23 cellular contexts compared by ENCODE assay signal in the genomic region with DNA sequence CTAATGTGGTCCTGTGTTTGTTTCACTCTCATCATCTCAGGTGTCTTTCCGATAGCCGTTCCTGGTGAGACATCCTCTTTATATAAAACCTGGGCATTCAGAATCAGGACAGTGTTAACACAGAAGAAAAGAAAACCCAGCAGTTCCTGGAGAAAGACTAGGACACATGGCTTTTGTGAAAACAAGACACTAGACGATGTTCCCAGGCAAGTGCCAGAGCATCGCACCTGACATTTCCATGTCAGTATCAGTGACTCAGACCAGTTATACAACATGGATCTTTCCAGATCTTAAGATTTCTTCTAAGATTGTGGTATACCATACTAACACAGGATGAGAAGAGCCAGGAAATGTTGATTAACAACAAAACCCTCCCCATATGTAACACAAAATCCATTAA.
"Had no signal": no experiment of that assay in that cellular context is flagged by ENCODE, and none has a peak within 500 bp of the region (broad histone marks: within the 10 kb centered on the region; RNA-seq: fewer than 3 reads in every experiment).

No MANE protein-coding gene starts in this region.

- DNase-seq: colonic mucosa; cortex of kidney; dermis blood vessel endothelial cell; dorsolateral prefrontal cortex; effector CD4-positive, alpha-beta T cell; effector CD8-positive, alpha-beta T cell; effector memory CD4-positive, alpha-beta T cell; effector memory CD8-positive, alpha-beta T cell; endodermal cell; erythroblast; esophagus squamous epithelium; foreskin fibroblast; foreskin melanocyte; glutamatergic neuron; head of caudate nucleus; heart left ventricle; heart right ventricle had no signal

- H3K27ac ChIP-seq: colonic mucosa, coronary artery, dorsolateral prefrontal cortex, epithelial cell of prostate, esophagus muscularis mucosa, esophagus squamous epithelium, gastroesophageal sphincter, heart left ventricle, heart right ventricle had no signal

- H3K9me3 ChIP-seq: colonic mucosa, esophagus muscularis mucosa, esophagus squamous epithelium, gastroesophageal sphincter, heart left ventricle, heart right ventricle had no signal

- H3K4me1 ChIP-seq: colonic mucosa, esophagus muscularis mucosa, gastroesophageal sphincter, heart left ventricle, heart right ventricle had no signal

- H3K4me3 Mint-ChIP-seq: dendritic cell treated with granulocyte-macrophage colony-stimulating factor and Interleukin-4, amounts not matched to agents 40 ng/mL and 50 ng/mL, for 4 days; effector memory CD8-positive, alpha-beta T cell; endodermal cell had no signal

- H3K27me3 Mint-ChIP-seq: dendritic cell treated with granulocyte-macrophage colony-stimulating factor and Interleukin-4, amounts not matched to agents 40 ng/mL and 50 ng/mL, for 4 days; effector memory CD8-positive, alpha-beta T cell had no signal

- H3K4me3 ChIP-seq: colonic mucosa, coronary artery, dorsolateral prefrontal cortex, esophagus muscularis mucosa, esophagus squamous epithelium, gastroesophageal sphincter, heart left ventricle, heart right ventricle had no signal

- H3K27me3 ChIP-seq: colonic mucosa, dorsolateral prefrontal cortex, esophagus muscularis mucosa, esophagus squamous epithelium, gastroesophageal sphincter, heart left ventricle, heart right ventricle had no signal

- ATAC-seq: effector memory CD8-positive, alpha-beta T cell; esophagus mucosa; gastroesophageal sphincter; heart left ventricle; heart right ventricle had no signal

- H3K36me3 ChIP-seq: colonic mucosa, esophagus squamous epithelium had no signal

- H3K27ac Mint-ChIP-seq: dendritic cell treated with granulocyte-macrophage colony-stimulating factor and Interleukin-4, amounts not matched to agents 40 ng/mL and 50 ng/mL, for 4 days; effector memory CD8-positive, alpha-beta T cell; endodermal cell had no signal

- H3K9me3 Mint-ChIP-seq: dendritic cell treated with granulocyte-macrophage colony-stimulating factor and Interleukin-4, amounts not matched to agents 40 ng/mL and 50 ng/mL, for 4 days; effector memory CD8-positive, alpha-beta T cell; endodermal cell had no signal
